11 cellular contexts compared by ENCODE assay signal in the genomic region with DNA sequence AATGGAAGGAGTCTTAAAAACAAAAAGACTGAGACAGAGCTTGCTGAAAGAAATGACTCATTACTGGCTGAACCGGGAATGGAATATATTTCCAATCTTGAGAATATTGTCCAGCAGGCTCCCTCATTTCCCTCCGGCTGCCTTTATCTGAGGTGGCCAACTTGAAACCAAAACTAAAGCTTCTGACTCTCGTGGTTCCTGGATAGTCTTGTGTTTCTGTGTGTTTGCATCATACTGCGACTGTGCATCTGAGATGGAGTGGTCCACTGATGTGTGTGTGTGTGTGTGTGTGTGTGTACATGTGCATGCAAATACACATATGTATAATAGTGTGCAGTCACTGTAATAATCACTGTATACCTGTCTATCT.
DNase-seq lines count a peak whose midpoint lies in the region; ATAC-seq, FAIRE-seq and TF ChIP-seq lines count a peak whose summit lies in the region.
"Had no signal": no experiment of that assay in that cellular context is flagged by ENCODE, and none has a peak within 500 bp of the region (broad histone marks: within the 10 kb centered on the region; RNA-seq: fewer than 3 reads in every experiment).

No MANE protein-coding gene starts in this region.

- H3K9me3 ChIP-seq in gastrocnemius medialis = no peaks in the 10 kb centered on the region

- H3K36me3 Mint-ChIP-seq in glutamatergic neuron (ENCODE audit: unreplicated experiment) = no peaks in the 10 kb centered on the region
- H3K36me3 Mint-ChIP-seq: IgD-negative memory B cell had no signal

- H3K27me3 Mint-ChIP-seq in glutamatergic neuron (ENCODE audit: unreplicated experiment) = peaks cover 1% of the 10 kb centered on the region

- H3K36me3 ChIP-seq in gastrocnemius medialis = no peaks in the 10 kb centered on the region

- no peaks in the 10 kb centered on the region for H3K9me3 Mint-ChIP-seq in glutamatergic neuron (ENCODE audit: unreplicated experiment)

- peaks cover 0 to 5% of the 10 kb centered on the region in 2 donors for H3K4me1 ChIP-seq in gastrocnemius medialis
- H3K4me1 ChIP-seq: parathyroid adenoma had no signal

- peak overlapping the region in 3 of 4 donors; percentile 7 to 62 (median 57) for H3K27ac ChIP-seq in gastrocnemius medialis
- H3K27ac ChIP-seq: parathyroid adenoma had no signal

- no peak for FAIRE-seq in urothelium cell line (lab: Jason Lieb, UNC)

- intact Hi-C loops in gastrocnemius medialis (cut with DNase I; ENCODE audit: low total_unique reads) = loop anchor here (1.0 to 10.0 kb wide), 2 partner anchors 56 to 93 kb away; no protein-coding TSS in a partner anchor

- no peak overlapping the region for H3K27ac Mint-ChIP-seq in glutamatergic neuron (ENCODE audit: unreplicated experiment)
- H3K27ac Mint-ChIP-seq: IgD-negative memory B cell had no signal

- in situ Hi-C loops in gastrocnemius medialis (cut with MboI; ENCODE audit: low sequenced_read_pairs in 4 of 4) = loop anchor here in 2 of 4 donors (25.0 kb wide), 1 partner anchor 354 kb away; no protein-coding TSS in a partner anchor

- no peak for TF ChIP-seq POLR2A in gastrocnemius medialis (IDR thresholded peaks at IDR 0.05)

- DNase-seq in NCI-H69 (lab: John Stamatoyannopoulos, UW) = peak; percentile 12
- DNase-seq in epithelial cell of esophagus (ENCODE audit: low read depth) = peak; percentile 59
- DNase-seq in gastrocnemius medialis = no peak
- DNase-seq in urothelium cell line (ENCODE audit: low spot score) = no peak
- DNase-seq in RKO (ENCODE audit: low spot score) = no peak
- no peak for DNase-seq in glutamatergic neuron
- DNase-seq: T-helper 9 cell had no signal

- ATAC-seq in GM18909 (IDR thresholded peaks at IDR 0.05; ENCODE audit: poor library complexity, unreplicated experiment) (peak; percentile 39), gastrocnemius medialis (peak; percentile 33 to 49), HG02884 (IDR thresholded peaks at IDR 0.05; ENCODE audit: unreplicated experiment) (no peak)

- H3K4me3 ChIP-seq in epithelial cell of esophagus (ENCODE audit: low read length) (no peak overlapping the region), gastrocnemius medialis (no peak overlapping the region)

- no peak overlapping the region for H3K4me3 Mint-ChIP-seq in glutamatergic neuron (ENCODE audit: unreplicated experiment)
- H3K4me3 Mint-ChIP-seq: IgD-negative memory B cell had no signal

- no peaks in the 10 kb centered on the region for H3K27me3 ChIP-seq in gastrocnemius medialis

- no peak for TF ChIP-seq CTCF in epithelial cell of esophagus (IDR thresholded peaks at IDR 0.05; ENCODE audit: insufficient read depth, low read depth, low read length, missing control alignments)
- no peak for TF ChIP-seq CTCF in gastrocnemius medialis (IDR thresholded peaks at IDR 0.05 in 4 of 5, conservative IDR thresholded peaks at IDR 0.05 in 1 of 5)
- no peak for TF ChIP-seq CTCF in glutamatergic neuron (IDR thresholded peaks at IDR 0.05; ENCODE audit: partially characterized antibody, unreplicated experiment)

- peaks cover 3% of the 10 kb centered on the region for H3K4me1 Mint-ChIP-seq in glutamatergic neuron (ENCODE audit: low read depth, unreplicated experiment)

Comparison
In these comparisons a context has a peak if more than half of its experiments do, and no peak if none do; other contexts are left out.
1. DNase-seq: peak in NCI-H69 (single experiment) and epithelial cell of esophagus (single experiment); none in gastrocnemius medialis (0 of 2), urothelium cell line (single experiment), RKO (single experiment) and glutamatergic neuron (single experiment).